ENCODE assay signal across 8 cellular contexts in genomic region chr17:55444471-55445441, GRCh38. TPM values are rescaled to one million over a fixed set of nuclear protein-coding genes. Genes with fewer than 3 reads are reported as not detected.
A peak's percentile ranks its signal among the peaks of the same experiment; 100 is the strongest.
DNase-seq lines count a peak whose midpoint lies in the region; ATAC-seq and TF ChIP-seq lines count a peak whose summit lies in the region.

No MANE protein-coding gene starts in this region.

- no peak overlapping the region for H3K27ac ChIP-seq in SJCRH30
- no peak overlapping the region for H3K27ac ChIP-seq in effector memory CD4-positive, alpha-beta T cell (ENCODE audit: insufficient read depth, low read length, poor library complexity, severe bottlenecking)

- no peaks in the 10 kb centered on the region for H3K9me3 ChIP-seq in SJCRH30 (replicated peaks)
- H3K9me3 ChIP-seq in effector memory CD4-positive, alpha-beta T cell (ENCODE audit: control insufficient read depth, low read length) = no peaks in the 10 kb centered on the region

- H3K4me3 ChIP-seq in fibroblast of villous mesenchyme (ENCODE audit: low read depth, low read length) (no peak overlapping the region), SJCRH30 (no peak overlapping the region)
- no peak overlapping the region for H3K4me3 ChIP-seq in effector memory CD4-positive, alpha-beta T cell (ENCODE audit: insufficient read depth, low read depth, low read length, poor library complexity, severe bottlenecking)

- DNase-seq in AG08396 (ENCODE audit: low spot score) (peak; percentile 34), fibroblast of villous mesenchyme (ENCODE audit: low read depth) (peak; percentile 56), GM03348 (ENCODE audit: low spot score) (no peak), SJCRH30 (no peak), SW480 (ENCODE audit: low spot score) (no peak)
- DNase-seq in effector memory CD4-positive, alpha-beta T cell = no peak

- no peaks in the 10 kb centered on the region for H3K36me3 ChIP-seq in SJCRH30
- H3K36me3 ChIP-seq in effector memory CD4-positive, alpha-beta T cell (ENCODE audit: control insufficient read depth, insufficient read depth, low read length) = no peaks in the 10 kb centered on the region

- no peaks in the 10 kb centered on the region for H3K27me3 ChIP-seq in SJCRH30
- H3K27me3 ChIP-seq in effector memory CD4-positive, alpha-beta T cell (replicated peaks; ENCODE audit: control insufficient read depth, insufficient read depth, low read length, poor library complexity, severe bottlenecking) = no peaks in the 10 kb centered on the region

- peaks cover 7% of the 10 kb centered on the region for H3K4me1 ChIP-seq in SJCRH30
- no peaks in the 10 kb centered on the region for H3K4me1 ChIP-seq in effector memory CD4-positive, alpha-beta T cell (ENCODE audit: control insufficient read depth, insufficient read depth, low read length, poor library complexity, severe bottlenecking)

- TF ChIP-seq CTCF in fibroblast of villous mesenchyme (IDR thresholded peaks at IDR 0.05; ENCODE audit: insufficient read depth, low read depth, low read length) = no peak

- ATAC-seq in GM21447 (IDR thresholded peaks at IDR 0.05; ENCODE audit: unreplicated experiment) (peak; percentile 87), HG03521 (IDR thresholded peaks at IDR 0.05; ENCODE audit: unreplicated experiment) (peak; percentile 76)

RNA-seq across cellular contexts. Expression of gene MMD, which starts 23.1 kb away (rescaled TPM):
- 8.4 and 9.5 TPM in 2 replicates for total RNA-seq in fibroblast of villous mesenchyme
- 39.5 and 43.0 TPM in 2 replicates for total RNA-seq in SJCRH30 (2014; rRNA removed; shearing (Covaris generic))

Comparison
In these comparisons a context has a peak if more than half of its experiments do, and no peak if none do; other contexts are left out.
1. DNase-seq: peak in AG08396 (single experiment) and fibroblast of villous mesenchyme (single experiment); none in GM03348 (single experiment), SJCRH30 (0 of 2), effector memory CD4-positive, alpha-beta T cell (0 of 3) and SW480 (single experiment).